3 cellular contexts compared by ENCODE assay signal in genomic region chr15:64883097-64883581, GRCh38.
TF ChIP-seq lines count a peak whose summit lies in the region.

No MANE protein-coding gene starts in this region.

TF ChIP-seq in liver, 16 proteins besides CTCF, POLR2A, EP300 and RAD21:
- TF ChIP-seq RXRA (IDR thresholded peaks at IDR 0.05) (peak in 1 of 2 donors; percentile 11), FOXA1 (IDR thresholded peaks at IDR 0.05) (no peak)

TF ChIP-seq in HepG2, 621 proteins besides CTCF, POLR2A, EP300 and RAD21 (continues in another document):
- TF ChIP-seq ZNF382 (CRISPR knock-in tag; IDR thresholded peaks at IDR 0.05; ENCODE audit: borderline replicate concordance) (no peak), ZNF354B (CRISPR knock-in tag; IDR thresholded peaks at IDR 0.05) (no peak), ELK4 (CRISPR knock-in tag; IDR thresholded peaks at IDR 0.05; ENCODE audit: borderline replicate concordance) (no peak), ZNF30 (CRISPR knock-in tag; IDR thresholded peaks at IDR 0.05) (no peak), TAF15 (IDR thresholded peaks at IDR 0.05; ENCODE audit: low read depth, low read length, poor library complexity, severe bottlenecking) (no peak), PRDM15 (CRISPR knock-in tag; IDR thresholded peaks at IDR 0.05) (no peak), ZNF75D (CRISPR knock-in tag; IDR thresholded peaks at IDR 0.05; ENCODE audit: borderline replicate concordance) (no peak), NFAT5 (CRISPR knock-in tag; IDR thresholded peaks at IDR 0.05) (no peak)
- TF ChIP-seq, protein P1, sequence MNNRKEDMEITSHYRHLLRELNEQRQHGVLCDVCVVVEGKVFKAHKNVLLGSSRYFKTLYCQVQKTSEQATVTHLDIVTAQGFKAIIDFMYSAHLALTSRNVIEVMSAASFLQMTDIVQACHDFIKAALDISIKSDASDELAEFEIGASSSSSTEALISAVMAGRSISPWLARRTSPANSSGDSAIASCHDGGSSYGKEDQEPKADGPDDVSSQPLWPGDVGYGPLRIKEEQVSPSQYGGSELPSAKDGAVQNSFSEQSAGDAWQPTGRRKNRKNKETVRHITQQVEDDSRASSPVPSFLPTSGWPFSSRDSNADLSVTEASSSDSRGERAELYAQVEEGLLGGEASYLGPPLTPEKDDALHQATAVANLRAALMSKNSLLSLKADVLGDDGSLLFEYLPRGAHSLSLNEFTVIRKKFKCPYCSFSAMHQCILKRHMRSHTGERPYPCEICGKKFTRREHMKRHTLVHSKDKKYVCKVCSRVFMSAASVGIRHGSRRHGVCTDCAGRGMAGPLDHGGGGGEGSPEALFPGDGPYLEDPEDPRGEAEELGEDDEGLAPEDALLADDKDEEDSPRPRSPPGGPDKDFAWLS (CRISPR knock-in tag; IDR thresholded peaks at IDR 0.05; ENCODE audit: borderline replicate concordance), result no peak

TF ChIP-seq in endothelial cell of umbilical vein, 7 proteins besides CTCF, POLR2A, EP300 and RAD21:
- no peak for TF ChIP-seq POLR2AphosphoS5 (IDR thresholded peaks at IDR 0.05; ENCODE audit: insufficient read depth, low read depth, low read length)
- TF ChIP-seq, protein P2, sequence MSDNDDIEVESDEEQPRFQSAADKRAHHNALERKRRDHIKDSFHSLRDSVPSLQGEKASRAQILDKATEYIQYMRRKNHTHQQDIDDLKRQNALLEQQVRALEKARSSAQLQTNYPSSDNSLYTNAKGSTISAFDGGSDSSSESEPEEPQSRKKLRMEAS (IDR thresholded peaks at IDR 0.05; ENCODE audit: insufficient read depth, insufficient read length), result no peak
- no peak for TF ChIP-seq EZH2 (IDR thresholded peaks at IDR 0.05; ENCODE audit: borderline replicate concordance, low read depth, low read length, severe bottlenecking)
- TF ChIP-seq JUN (IDR thresholded peaks at IDR 0.05; ENCODE audit: borderline replicate concordance, insufficient read depth, insufficient read length, low read depth), result no peak
- no peak for TF ChIP-seq FOS (IDR thresholded peaks at IDR 0.05; ENCODE audit: borderline replicate concordance, insufficient read depth, low read length)
- no peak for TF ChIP-seq MYC (IDR thresholded peaks at IDR 0.05; ENCODE audit: low read depth, low read length)
- TF ChIP-seq GATA2 (IDR thresholded peaks at IDR 0.05; ENCODE audit: insufficient read depth, insufficient read length, low read depth, low read length), result no peak
